ENCODE assay signal across 16 cellular contexts in genomic region chr4:71974681-71975080, GRCh38. TPM values are rescaled to one million over a fixed set of nuclear protein-coding genes. Genes with fewer than 3 reads are reported as not detected.
A peak's percentile ranks its signal among the peaks of the same experiment; 100 is the strongest.
DNase-seq lines count a peak whose midpoint lies in the region; ATAC-seq and TF ChIP-seq lines count a peak whose summit lies in the region.
"Had no signal": no experiment of that assay in that cellular context is flagged by ENCODE, and none has a peak within 500 bp of the region (broad histone marks: within the 10 kb centered on the region; RNA-seq: fewer than 3 reads in every experiment).

No MANE protein-coding gene starts in this region.

- no peaks in the 10 kb centered on the region for H3K9me3 ChIP-seq in adipocyte (ENCODE audit: control insufficient read depth, low read length)
- H3K9me3 ChIP-seq: A549, Caco-2 had no signal

- H3K36me3 ChIP-seq in adipocyte (ENCODE audit: control insufficient read depth, insufficient read depth, low read length, severe bottlenecking) = no peaks in the 10 kb centered on the region

- no peak overlapping the region for H3K4me3 ChIP-seq in adipocyte (ENCODE audit: low read length)
- H3K4me3 ChIP-seq: A549, coronary artery had no signal

- H3K4me1 ChIP-seq in adipocyte (ENCODE audit: control insufficient read depth, insufficient read depth, low read length) (no peaks in the 10 kb centered on the region), foreskin keratinocyte (no peaks in the 10 kb centered on the region)
- H3K4me1 ChIP-seq: A549, Caco-2 had no signal

- H3K9me3 Mint-ChIP-seq in mesothelial cell of epicardium = peaks cover 4% of the 10 kb centered on the region
- H3K9me3 Mint-ChIP-seq: activated CD4-positive, alpha-beta T cell treated with anti-CD3 and anti-CD28 coated beads, Interleukin-2, amount 10 ng/mL, durations not matched to agents 7 days and 5 days had no signal

- H3K27me3 ChIP-seq in adipocyte (replicated peaks; ENCODE audit: control insufficient read depth, insufficient read depth, low read length) (no peaks in the 10 kb centered on the region), foreskin keratinocyte (no peaks in the 10 kb centered on the region)

- H3K36me3 Mint-ChIP-seq in mesothelial cell of epicardium = no peaks in the 10 kb centered on the region

- H3K9ac ChIP-seq in adipocyte (ENCODE audit: low read length) = no peak overlapping the region

- H3K27me3 Mint-ChIP-seq in mesothelial cell of epicardium (ENCODE audit: low read depth) = no peaks in the 10 kb centered on the region
- H3K27me3 Mint-ChIP-seq: activated CD4-positive, alpha-beta T cell treated with anti-CD3 and anti-CD28 coated beads, Interleukin-2, amount 10 ng/mL, durations not matched to agents 7 days and 5 days; activated T-cell treated with anti-CD3 and anti-CD28 coated beads, Interleukin-2, amount 50 U/mL, for 24 hours had no signal

- TF ChIP-seq CTCF in foreskin keratinocyte (conservative IDR thresholded peaks at IDR 0.05) = no peak
- TF ChIP-seq CTCF in mesothelial cell of epicardium (IDR thresholded peaks at IDR 0.05; ENCODE audit: unreplicated experiment) = no peak

- DNase-seq in ACHN = peak; percentile 62
- DNase-seq in HT1080 (ENCODE audit: low read depth) = peak; percentile 65
- DNase-seq in adipocyte (ENCODE audit: low read depth) = peak; percentile 73
- peak; percentile 3 to 67 for DNase-seq in foreskin keratinocyte
- no peak for DNase-seq in stimulated activated CD4-positive, alpha-beta T cell treated with anti-CD3 and anti-CD28 coated beads, Interleukin-2, amount 100 ng/mL, for 48 hours
- no peak for DNase-seq in activated CD4-positive, alpha-beta T cell treated with anti-CD3 and anti-CD28 coated beads for 48 hours
- no peak for DNase-seq in mesothelial cell of epicardium (ENCODE audit: low spot score in 2 of 2, unreplicated experiment in 2 of 2)
- DNase-seq: activated CD4-positive, alpha-beta T cell treated with anti-CD3 and anti-CD28 coated beads, Interleukin-2, amount 10 ng/mL, durations not matched to agents 7 days and 5 days; activated T-cell treated with anti-CD3 and anti-CD28 coated beads, Interleukin-2, amount 50 U/mL, for 24 hours; Caco-2; NCI-H526 treated with DMSO at 0.1 percent for 48 hours; RPMI8226 had no signal

- in situ Hi-C loops in ACHN (cut with HindIII; ENCODE audit: low pct_ligation_motif_present, low pct_unique_long_range_greater_than_20kb, low sequenced_read_pairs) = no loop called here

- ATAC-seq in foreskin keratinocyte (peak; percentile 44), GM19324 (IDR thresholded peaks at IDR 0.05; ENCODE audit: low FRiP score, unreplicated experiment) (no peak)
- ATAC-seq: A549 had no signal

- no peaks in the 10 kb centered on the region for H3K4me1 Mint-ChIP-seq in mesothelial cell of epicardium
- H3K4me1 Mint-ChIP-seq: activated CD4-positive, alpha-beta T cell treated with anti-CD3 and anti-CD28 coated beads, Interleukin-2, amount 10 ng/mL, durations not matched to agents 7 days and 5 days had no signal

- H3K4me3 Mint-ChIP-seq in mesothelial cell of epicardium = no peak overlapping the region
- H3K4me3 Mint-ChIP-seq: activated CD4-positive, alpha-beta T cell treated with anti-CD3 and anti-CD28 coated beads, Interleukin-2, amount 10 ng/mL, durations not matched to agents 7 days and 5 days; activated T-cell treated with anti-CD3 and anti-CD28 coated beads, Interleukin-2, amount 50 U/mL, for 24 hours had no signal

- no peak overlapping the region for H3K27ac ChIP-seq in foreskin keratinocyte
- H3K27ac ChIP-seq: A549, coronary artery had no signal

- no peak overlapping the region for H3K27ac Mint-ChIP-seq in mesothelial cell of epicardium
- H3K27ac Mint-ChIP-seq: activated CD4-positive, alpha-beta T cell treated with anti-CD3 and anti-CD28 coated beads, Interleukin-2, amount 10 ng/mL, durations not matched to agents 7 days and 5 days; activated T-cell treated with anti-CD3 and anti-CD28 coated beads, Interleukin-2, amount 50 U/mL, for 24 hours had no signal

RNA-seq across cellular contexts. Expression of gene NPFFR2, which starts 57.1 kb away (rescaled TPM):
- 8.3 and 13.6 TPM in 2 replicates for total RNA-seq in HT1080 (2014; rRNA removed; shearing (Covaris generic))
- polyA plus RNA-seq in HT1080 (2015; cell fraction: cytosol; rRNA removed) = 11.7 and 13.8 TPM in 2 replicates
- 4.8 and 6.0 TPM in 2 replicates for polyA plus RNA-seq in HT1080 (2015; cell fraction: nucleus; rRNA removed)
- total RNA-seq in foreskin keratinocyte (not detected in 2 replicates), mesothelial cell of epicardium (not detected in 3 replicates)
- polyA plus RNA-seq in foreskin keratinocyte = not detected in 2 replicates
- total RNA-seq: activated CD4-positive, alpha-beta T cell treated with anti-CD3 and anti-CD28 coated beads, Interleukin-2, amount 10 ng/mL, durations not matched to agents 7 days and 5 days; Caco-2; temporal lobe had no signal
- polyA plus RNA-seq: A549 had no signal

Comparison
In these comparisons a context has a peak if more than half of its experiments do, and no peak if none do; other contexts are left out.
1. DNase-seq: peak in ACHN (single experiment), HT1080 (single experiment), adipocyte (single experiment) and foreskin keratinocyte (2 of 2); none in stimulated activated CD4-positive, alpha-beta T cell treated with anti-CD3 and anti-CD28 coated beads, Interleukin-2, amount 100 ng/mL, for 48 hours (0 of 2), activated CD4-positive, alpha-beta T cell treated with anti-CD3 and anti-CD28 coated beads for 48 hours (single experiment) and mesothelial cell of epicardium (0 of 2).